In genomic region chr19:1882089-1882785, GRCh38 we compare ENCODE assay signal across 8 cellular contexts.
DNase-seq lines count a peak whose midpoint lies in the region; ATAC-seq and TF ChIP-seq lines count a peak whose summit lies in the region.

No MANE protein-coding gene starts in this region.

- no peak for TF ChIP-seq CTCF in GM20000 (IDR thresholded peaks at IDR 0.05; ENCODE audit: extremely low read depth, missing control alignments)

- no peaks in the 10 kb centered on the region for H3K27me3 ChIP-seq in rectal smooth muscle tissue (ENCODE audit: control insufficient read depth, insufficient read depth, low read length)

- peak; percentile 38 for DNase-seq in CD1c-positive myeloid dendritic cell (ENCODE audit: extremely low spot score)
- peak; percentile 63 to 67 for DNase-seq in activated CD4-positive, alpha-beta T cell treated with anti-CD3 and anti-CD28 coated beads for 4 hours
- peak; percentile 47 for DNase-seq in effector CD8-positive, alpha-beta T cell (lab: John Stamatoyannopoulos, UW)
- no peak for DNase-seq in glomerular visceral epithelial cell (ENCODE audit: extremely low spot score)
- no peak for DNase-seq in GM20000 (ENCODE audit: low spot score)
- DNase-seq in SIG-M5 treated with dmso at 0.1 percent for 504 hours (lab: John Stamatoyannopoulos, UW; ENCODE audit: unreplicated experiment): no peak

- no peak overlapping the region for H3K27ac ChIP-seq in rectal smooth muscle tissue (ENCODE audit: low read depth, low read length)

- peaks cover 21% of the 10 kb centered on the region for H3K4me1 ChIP-seq in rectal smooth muscle tissue (ENCODE audit: control insufficient read depth, insufficient read depth, low read length)

- H3K9ac ChIP-seq in rectal smooth muscle tissue (ENCODE audit: low read length): no peak overlapping the region

- no peak for ATAC-seq in GM21447 (IDR thresholded peaks at IDR 0.05; ENCODE audit: unreplicated experiment)

- peak overlapping the region; percentile 92 for H3K4me3 ChIP-seq in rectal smooth muscle tissue (ENCODE audit: low read length)

- H3K36me3 ChIP-seq in rectal smooth muscle tissue (ENCODE audit: control insufficient read depth, insufficient read depth, low read length): peaks cover 10% of the 10 kb centered on the region

Comparison
In these comparisons a context has a peak if more than half of its experiments do, and no peak if none do; other contexts are left out.
1. DNase-seq: peak in CD1c-positive myeloid dendritic cell (single experiment), activated CD4-positive, alpha-beta T cell treated with anti-CD3 and anti-CD28 coated beads for 4 hours (2 of 2) and effector CD8-positive, alpha-beta T cell (single experiment); none in glomerular visceral epithelial cell (single experiment), GM20000 (single experiment) and SIG-M5 treated with dmso at 0.1 percent for 504 hours (single experiment).